Comparison of ENCODE assay signal across 8 cellular contexts in genomic region chr2:69387770-69388481, GRCh38. TPM values are rescaled to one million over a fixed set of nuclear protein-coding genes. Genes with fewer than 3 reads are reported as not detected.
DNase-seq lines count a peak whose midpoint lies in the region; ATAC-seq and TF ChIP-seq lines count a peak whose summit lies in the region.

No MANE protein-coding gene starts in this region.

- H3K4me3 Mint-ChIP-seq in CD4-positive, alpha-beta T cell, result peak overlapping the region; percentile 89
- peak overlapping the region; percentile 90 for H3K4me3 Mint-ChIP-seq in MCF 10A (ENCODE audit: unreplicated experiment)

- no peak for ATAC-seq in CD4-positive, alpha-beta T cell (ENCODE audit: poor library complexity)
- no peak for ATAC-seq in GM18873 (IDR thresholded peaks at IDR 0.05; ENCODE audit: low FRiP score, unreplicated experiment)
- no peak for ATAC-seq in HG03108 (IDR thresholded peaks at IDR 0.05; ENCODE audit: unreplicated experiment)
- ATAC-seq in GM18505 (IDR thresholded peaks at IDR 0.05; ENCODE audit: unreplicated experiment), result no peak

- no peak for TF ChIP-seq POLR2A in GM18505 (IDR thresholded peaks at IDR 0.05; ENCODE audit: borderline replicate concordance, extremely low read depth, insufficient read depth, insufficient read length)

- no peak for TF ChIP-seq CTCF in CD4-positive, alpha-beta T cell (IDR thresholded peaks at IDR 0.05)
- TF ChIP-seq CTCF in MCF 10A (IDR thresholded peaks at IDR 0.05; ENCODE audit: unreplicated experiment), result no peak

- no peak for DNase-seq in CD4-positive, alpha-beta T cell
- DNase-seq in LHCN-M2 (ENCODE audit: low read depth) (peak; percentile 5), MCF 10A (ENCODE audit: unreplicated experiment) (peak; percentile 6)
- DNase-seq in stimulated activated naive CD4-positive, alpha-beta T cell (lab: John Stamatoyannopoulos, UW), result no peak

- peak overlapping the region; percentile 79 for H3K27ac Mint-ChIP-seq in CD4-positive, alpha-beta T cell
- H3K27ac Mint-ChIP-seq in MCF 10A (ENCODE audit: low read depth, unreplicated experiment), result peak overlapping the region; percentile 96

- H3K9me3 Mint-ChIP-seq in CD4-positive, alpha-beta T cell, result no peaks in the 10 kb centered on the region
- H3K9me3 Mint-ChIP-seq in MCF 10A (ENCODE audit: unreplicated experiment), result no peaks in the 10 kb centered on the region

- H3K27me3 ChIP-seq in CD4-positive, alpha-beta T cell (ENCODE audit: control insufficient read depth, insufficient read depth, low read length), result no peaks in the 10 kb centered on the region
- H3K27me3 ChIP-seq in mucosa of rectum (ENCODE audit: control insufficient read depth in 2 of 2, insufficient read depth in 2 of 2, low read length in 2 of 2), result no peaks in the 10 kb centered on the region

- CTCF ChIA-PET in CD4-positive, alpha-beta T cell (lab: Charles Lee), result interaction anchor here (1.2 to 1.3 kb wide), 2 partner anchors 12 to 31 kb away, joined by 3 to 5 read pairs; no protein-coding TSS in a partner anchor
- CTCF ChIA-PET in MCF 10A (lab: Yijun Ruan, JAX), result interaction anchor here (0.6 to 0.8 kb wide), 3 partner anchors 11 to 280 kb away, joined by 3 read pairs; partner anchors contain the start of gene NFU1

- no peaks in the 10 kb centered on the region for H3K27me3 Mint-ChIP-seq in CD4-positive, alpha-beta T cell
- no peaks in the 10 kb centered on the region for H3K27me3 Mint-ChIP-seq in MCF 10A (ENCODE audit: insufficient read depth, unreplicated experiment)

- POLR2A ChIA-PET in CD4-positive, alpha-beta T cell (lab: Charles Lee), result no interaction called here
- POLR2A ChIA-PET in MCF 10A (lab: Yijun Ruan, JAX), result interaction anchor here (0.5 to 2.1 kb wide), 3 partner anchors 10 to 84 kb away, joined by 3 to 6 read pairs (median 4); no protein-coding TSS in a partner anchor

- peak overlapping the region; percentile 78 to 90 for H3K4me3 ChIP-seq in mucosa of rectum (ENCODE audit: low read length in 2 of 2)

- H3K27ac ChIP-seq in CD4-positive, alpha-beta T cell (ENCODE audit: low read depth, low read length), result peak overlapping the region; percentile 58
- peak overlapping the region; percentile 83 to 84 for H3K27ac ChIP-seq in mucosa of rectum (ENCODE audit: low read depth in 2 of 2, low read length in 2 of 2)

- H3K4me1 ChIP-seq in mucosa of rectum (ENCODE audit: control insufficient read depth in 2 of 2, insufficient read depth in 2 of 2, low read length in 2 of 2), result peaks cover 11 to 28% of the 10 kb centered on the region in 2 donors

- intact Hi-C loops in CD4-positive, alpha-beta T cell (cut with DNase I, micrococcal nuclease), result loop anchor here in 1 of 2 experiments (1.0 to 10.0 kb wide), 5 partner anchors 49 to 1233 kb away; partner anchors contain the start of genes AAK1, GMCL1, NFU1 and PNO1
- intact Hi-C loops in MCF 10A (cut with micrococcal nuclease), result loop anchor here (2.0 kb wide), 1 partner anchor 327 kb away; no protein-coding TSS in a partner anchor

- peak overlapping the region; percentile 68 to 93 for H3K9ac ChIP-seq in mucosa of rectum (ENCODE audit: low read depth in 1 of 2, low read length in 2 of 2)

- no peaks in the 10 kb centered on the region for H3K36me3 Mint-ChIP-seq in CD4-positive, alpha-beta T cell (ENCODE audit: low read depth)
- H3K36me3 Mint-ChIP-seq in MCF 10A (ENCODE audit: insufficient read depth, unreplicated experiment), result peaks cover 18% of the 10 kb centered on the region

- H3K36me3 ChIP-seq in mucosa of rectum (ENCODE audit: control insufficient read depth in 2 of 2, insufficient read depth in 2 of 2, low read length in 2 of 2), result no peaks in the 10 kb centered on the region

- H3K4me1 Mint-ChIP-seq in CD4-positive, alpha-beta T cell (ENCODE audit: low read depth), result peaks cover 39% of the 10 kb centered on the region
- peaks cover 26% of the 10 kb centered on the region for H3K4me1 Mint-ChIP-seq in MCF 10A (ENCODE audit: insufficient read depth, unreplicated experiment)

- H3K9me3 ChIP-seq in CD4-positive, alpha-beta T cell (ENCODE audit: control insufficient read depth, low read length), result no peaks in the 10 kb centered on the region
- H3K9me3 ChIP-seq in mucosa of rectum (ENCODE audit: control insufficient read depth in 2 of 2, low read length in 2 of 2), result no peaks in the 10 kb centered on the region

- BruUV-seq in MCF 10A (replicated peaks; lab: Mats Ljungman, UMichigan), result TSS peak; percentile 13

RNA-seq across cellular contexts. Expression of gene GFPT1, which starts 0.9 kb away (rescaled TPM):
- total RNA-seq in CD4-positive, alpha-beta T cell, result 10 to 100 TPM; 17.6 to 18.3 TPM
- 31.0 and 32.6 TPM in 2 replicates for total RNA-seq in LHCN-M2 (2014; rRNA removed)
- polyA plus RNA-seq in LHCN-M2 (2012), result 18.4 TPM
- 176 and 230 TPM in 2 replicates for total RNA-seq in MCF 10A (2022)

RNA-seq across cellular contexts. Expression of gene NFU1, which starts 49.3 kb away (rescaled TPM):
- 10 to 100 TPM; 18.5 to 22.2 TPM for total RNA-seq in CD4-positive, alpha-beta T cell
- total RNA-seq in LHCN-M2 (2014; rRNA removed), result 34.9 and 48.0 TPM in 2 replicates
- polyA plus RNA-seq in LHCN-M2 (2012), result 53.8 TPM
- total RNA-seq in MCF 10A (2022), result 29.5 and 32.3 TPM in 2 replicates

Comparison
In these comparisons a context has a peak if more than half of its experiments do, and no peak if none do; other contexts are left out.
1. DNase-seq: peak in LHCN-M2 (single experiment) and MCF 10A (single experiment); none in CD4-positive, alpha-beta T cell (0 of 10) and stimulated activated naive CD4-positive, alpha-beta T cell (0 of 6).